In genomic region chr1:115130786-115131185, GRCh38 we compare ENCODE assay signal across 24 cellular contexts. TPM values are rescaled to one million over a fixed set of nuclear protein-coding genes. Genes with fewer than 3 reads are reported as not detected.
DNase-seq lines count a peak whose midpoint lies in the region; ATAC-seq, FAIRE-seq and TF ChIP-seq lines count a peak whose summit lies in the region.
"Had no signal": no experiment of that assay in that cellular context is flagged by ENCODE, and none has a peak within 500 bp of the region (broad histone marks: within the 10 kb centered on the region; RNA-seq: fewer than 3 reads in every experiment).

No MANE protein-coding gene starts in this region.

- FAIRE-seq in GM12878 (lab: Jason Lieb, UNC), result no peak
- FAIRE-seq: A204.1, GM12891, H54 had no signal

- H3K36me3 ChIP-seq in GM12878 (ENCODE audit: control insufficient read depth in 2 of 2, insufficient read depth in 2 of 2, low read length in 1 of 2) (no peaks in the 10 kb centered on the region), colonic mucosa (no peaks in the 10 kb centered on the region)
- H3K36me3 ChIP-seq: BE2C had no signal

- in situ Hi-C loops in GM12878 (cut with MboI), result no loop called here

- H3K4me1 ChIP-seq in GM12878 (ENCODE audit: control insufficient read depth, insufficient read depth, low read length) (no peaks in the 10 kb centered on the region), colonic mucosa (no peaks in the 10 kb centered on the region)
- H3K4me1 ChIP-seq: BE2C had no signal

- H4K20me1 ChIP-seq in GM12878 (ENCODE audit: control insufficient read depth, insufficient read depth), result no peaks in the 10 kb centered on the region

- no peak overlapping the region for H3K4me3 ChIP-seq in GM12878
- H3K4me3 ChIP-seq in lower leg skin (ENCODE audit: low read depth, poor library complexity, severe bottlenecking), result no peak overlapping the region
- no peak overlapping the region for H3K4me3 ChIP-seq in colonic mucosa
- H3K4me3 ChIP-seq: GM23338 had no signal

- TF ChIP-seq CTCF in GM12878 (IDR thresholded peaks at IDR 0.05 in 2 of 3, conservative IDR thresholded peaks at IDR 0.05 in 1 of 3; ENCODE audit: control insufficient read depth in 2 of 3, extremely low read depth in 1 of 3, insufficient read depth in 1 of 3, low read depth in 3 of 3, low read length in 3 of 3) (no peak), osteocyte (IDR thresholded peaks at IDR 0.05) (no peak), lower leg skin (IDR thresholded peaks at IDR 0.05) (no peak), colonic mucosa (IDR thresholded peaks at IDR 0.05) (no peak)

- H3K9ac ChIP-seq in GM12878 (ENCODE audit: control insufficient read depth, insufficient read depth, low read length) (no peak overlapping the region), colonic mucosa (ENCODE audit: low read depth in 2 of 2, low read length in 2 of 2) (no peak overlapping the region)

- peaks cover 2% of the 10 kb centered on the region for H3K9me3 Mint-ChIP-seq in osteocyte (ENCODE audit: unreplicated experiment)
- H3K9me3 Mint-ChIP-seq: CD8-positive, alpha-beta memory T cell; GM23338 had no signal

- CTCF ChIA-PET in GM12878 (lab: Yijun Ruan, JAX), result no interaction called here

- no peak overlapping the region for H2AFZ ChIP-seq in GM12878 (ENCODE audit: control insufficient read depth, low read depth, low read length)
- H2AFZ ChIP-seq: GM23338 had no signal

- TF ChIP-seq POLR2A in GM12878 (IDR thresholded peaks at IDR 0.05; ENCODE audit: low read depth, low read length) (no peak), lower leg skin (IDR thresholded peaks at IDR 0.05) (no peak)

- POLR2A ChIA-PET in GM12878 (lab: Charles Lee), result no interaction called here

- H3K27me3 ChIP-seq in GM12878 (replicated peaks in 1 of 2; ENCODE audit: control insufficient read depth in 2 of 2, insufficient read depth in 2 of 2, low read length in 1 of 2) (no peaks in the 10 kb centered on the region; a peak in 1 of 4 replicates), colonic mucosa (no peaks in the 10 kb centered on the region)
- H3K27me3 ChIP-seq: BE2C had no signal

- H3K27ac ChIP-seq in GM12878 (ENCODE audit: control insufficient read depth, insufficient read depth), result no peak overlapping the region
- H3K27ac ChIP-seq in colonic mucosa, result no peak overlapping the region
- H3K27ac ChIP-seq: HL-60 had no signal

- no peak overlapping the region for H3K4me2 ChIP-seq in GM12878 (ENCODE audit: control insufficient read depth, insufficient read depth)
- H3K4me2 ChIP-seq: GM23338 had no signal

- peaks cover 2% of the 10 kb centered on the region for H3K36me3 Mint-ChIP-seq in osteocyte (ENCODE audit: unreplicated experiment)
- H3K36me3 Mint-ChIP-seq: CD4-positive, CD25-positive, alpha-beta regulatory T cell; CD8-positive, alpha-beta memory T cell had no signal

- DNase-seq in GM12878 (ENCODE audit: low read depth, low spot score) (no peak), glomerular visceral epithelial cell (ENCODE audit: extremely low spot score) (peak; percentile 39), osteocyte (ENCODE audit: extremely low spot score, unreplicated experiment) (peak; percentile 57), lower leg skin (ENCODE audit: low spot score in 2 of 2) (no peak), colonic mucosa (no peak), NCI-H1092 treated with DMSO at 0.1 percent for 48 hours (lab: John Stamatoyannopoulos, UW) (no peak), NCI-H1092 (lab: John Stamatoyannopoulos, UW) (no peak)
- DNase-seq: ACHN; BE2C; C1 segment of cervical spinal cord; CD4-positive, CD25-positive, alpha-beta regulatory T cell; CD8-positive, alpha-beta memory T cell; COR-L47; DMS 273 treated with DMSO at 0.1 percent for 48 hours; DMS53; DND-41; EL; HCEC 1CT had no signal

- RAD21 ChIA-PET in GM12878 (lab: Charles Lee; ENCODE audit: unreplicated experiment), result no interaction called here

- no TSS peak for BruUV-seq in GM12878 (replicated peaks; lab: Mats Ljungman, UMichigan)

- intact Hi-C loops in GM12878 (cut with micrococcal nuclease; ENCODE audit: unreplicated experiment), result loop anchor here (10.0 kb wide), 1 partner anchor 574 kb away; no protein-coding TSS in a partner anchor
- intact Hi-C loops in lower leg skin (cut with DNase I; ENCODE audit: low total_unique reads), result no loop called here
- intact Hi-C loops in colonic mucosa (cut with DNase I), result no loop called here

- no peak for TF ChIP-seq EP300 in GM12878 (IDR thresholded peaks at IDR 0.05; ENCODE audit: borderline replicate concordance in 1 of 2, control insufficient read depth in 1 of 2, low read depth in 2 of 2, low read length in 2 of 2)

- H3K9me3 ChIP-seq in GM12878 (replicated peaks; ENCODE audit: control insufficient read depth, insufficient read depth, low read length) (no peaks in the 10 kb centered on the region), colonic mucosa (no peaks in the 10 kb centered on the region)
- H3K9me3 ChIP-seq: BE2C had no signal

- no peaks in the 10 kb centered on the region for H3K27me3 Mint-ChIP-seq in osteocyte (ENCODE audit: unreplicated experiment)

- H3K27ac Mint-ChIP-seq in osteocyte (ENCODE audit: unreplicated experiment), result peak overlapping the region; percentile 80
- H3K27ac Mint-ChIP-seq: CD4-positive, CD25-positive, alpha-beta regulatory T cell; GM23338 had no signal

- no peak overlapping the region for H3K4me3 Mint-ChIP-seq in osteocyte (ENCODE audit: unreplicated experiment)
- H3K4me3 Mint-ChIP-seq: CD4-positive, CD25-positive, alpha-beta regulatory T cell; CD8-positive, alpha-beta memory T cell; GM23338 had no signal

- H3K4me1 Mint-ChIP-seq in osteocyte (ENCODE audit: unreplicated experiment), result peaks cover 68% of the 10 kb centered on the region
- H3K4me1 Mint-ChIP-seq: CD4-positive, CD25-positive, alpha-beta regulatory T cell; CD8-positive, alpha-beta memory T cell; GM23338 had no signal

- SMC1A ChIA-PET in GM12878 (lab: Charles Lee; ENCODE audit: uncharacterized antibody, unreplicated experiment), result no interaction called here

- 0% methylated on average over 2 of the region's 2 CpGs for WGBS in GM12878 (ENCODE audit: insufficient coverage, insufficient replicate concordance, low lambda C conversion rate, missing lambda C conversion rate)
- WGBS in lower leg skin, 2 donors, result 89 to 91% methylated on average over 2 of the region's 2 CpGs

- no peak for ATAC-seq in GM12878
- ATAC-seq: GM23338 had no signal

- no peak for TF ChIP-seq RAD21 in GM12878 (IDR thresholded peaks at IDR 0.05; ENCODE audit: insufficient read depth, low read depth, low read length)

- no peaks in the 10 kb centered on the region for H3K79me2 ChIP-seq in GM12878 (ENCODE audit: control insufficient read depth, insufficient read depth, low read length)

TF ChIP-seq in GM12878, 131 proteins besides CTCF, POLR2A, EP300 and RAD21 (continues in another document):
- no peak for TF ChIP-seq CUX1 (IDR thresholded peaks at IDR 0.05; ENCODE audit: insufficient replicate concordance, low read depth, low read length)

RNA-seq across cellular contexts. Expression of gene TSPAN2, which starts 41.5 kb away (rescaled TPM):
- 1.0 TPM in 2 replicates for total RNA-seq in GM12878 (2013; cell fraction: nucleolus; rRNA removed)
- total RNA-seq in GM12878 (2014; rRNA removed) (under 0.01 TPM in 1 of 2 replicates, not detected in the other), GM12878 (2014; rRNA removed; fragmentation: Illumina TruSeq; extraction: Trizol) (not detected in 2 replicates), GM12878 (2021) (not detected in 2 replicates), osteocyte (3.1 and 3.5 TPM in 2 replicates), lower leg skin (1 to 10 TPM in 2 of 4 donors, under 1 TPM in 2; 0.46 to 4.5 (median 2.2) TPM), colonic mucosa (10 to 100 TPM in 1 of 2 donors, 1 to 10 TPM in 1; 2.1 to 14.6 TPM)
- not detected for polyA plus RNA-seq in GM12878 (2011; ENCODE audit: low read depth)
- polyA plus RNA-seq in GM12878 (2011; rRNA removed) (0.73 and 1.1 TPM in 2 replicates), GM12878 (2014; fragmentation: Illumina TruSeq; extraction: Trizol) (not detected in 2 replicates), GM12878 (2014; fragmentation: Nextera tagmentation; extraction: Ambion mirVana) (not detected), GM12878 (2014; rRNA removed) (not detected in 2 replicates), GM12878 (2016; fragmentation: Nextera tagmentation; extraction: Ambion mirVana) (not detected)
- polyA plus RNA-seq in GM12878 (2011; cell fraction: cytosol; rRNA removed), result 0.27 and 0.34 TPM in 2 replicates
- polyA plus RNA-seq in GM12878 (2011; cell fraction: nucleus; rRNA removed), result 0.38 and 0.91 TPM in 2 replicates
- polyA plus RNA-seq in GM12878 (2012), result not detected in 2 replicates
- 0.46 and 0.66 TPM in 2 replicates for polyA minus RNA-seq in GM12878 (2011; rRNA and poly(A)+ RNA removed)
- polyA minus RNA-seq in GM12878 (2011; cell fraction: cytosol; rRNA and poly(A)+ RNA removed), result not detected in 2 replicates
- polyA minus RNA-seq in GM12878 (2011; cell fraction: nucleus; rRNA and poly(A)+ RNA removed), result 0.12 TPM in 1 of 2 replicates, not detected in the other
- total RNA-seq: G401 had no signal

Comparison
In these comparisons a context has a peak if more than half of its experiments do, and no peak if none do; other contexts are left out.
1. DNase-seq: peak in glomerular visceral epithelial cell (single experiment) and osteocyte (single experiment); none in GM12878 (single experiment), lower leg skin (0 of 2), colonic mucosa (single experiment), NCI-H1092 treated with DMSO at 0.1 percent for 48 hours (single experiment) and NCI-H1092 (single experiment).